16 cellular contexts compared by ENCODE assay signal in the genomic region with DNA sequence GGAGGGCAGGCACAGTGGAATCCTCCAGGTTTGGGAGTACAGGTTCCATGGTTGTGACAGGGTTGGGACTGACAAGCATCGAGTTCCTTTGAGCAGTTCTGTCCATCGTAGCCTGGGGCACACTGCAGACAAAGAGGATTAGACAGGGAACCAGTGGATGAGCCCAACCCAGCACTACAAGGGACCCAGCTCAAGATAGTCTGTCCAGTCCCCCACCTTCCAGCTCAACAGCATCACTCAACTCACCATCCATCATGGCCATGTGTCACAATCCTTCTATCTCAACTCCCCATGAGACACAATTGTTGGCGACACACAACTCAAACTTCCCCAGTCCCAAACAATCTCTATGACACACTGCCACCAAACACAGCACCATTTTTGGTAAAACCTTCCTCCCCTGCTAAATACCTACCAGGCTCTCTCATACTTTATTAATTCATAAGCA. TPM values are rescaled to one million over a fixed set of nuclear protein-coding genes. Genes with fewer than 3 reads are reported as not detected.
A peak's percentile ranks its signal among the peaks of the same experiment; 100 is the strongest.
DNase-seq lines count a peak whose midpoint lies in the region; ATAC-seq, FAIRE-seq and TF ChIP-seq lines count a peak whose summit lies in the region.
"Had no signal": no experiment of that assay in that cellular context is flagged by ENCODE, and none has a peak within 500 bp of the region (broad histone marks: within the 10 kb centered on the region; RNA-seq: fewer than 3 reads in every experiment).

No MANE protein-coding gene starts in this region.

- no peaks in the 10 kb centered on the region for H3K9me3 ChIP-seq in HEK293 (ENCODE audit: control insufficient read depth, insufficient read depth, low read depth, low read length)
- no peaks in the 10 kb centered on the region for H3K9me3 ChIP-seq in K562 (replicated peaks; ENCODE audit: control insufficient read depth, insufficient read depth, low read depth, low read length)
- H3K9me3 ChIP-seq in neural progenitor cell (ENCODE audit: low read depth): no peaks in the 10 kb centered on the region
- H3K9me3 ChIP-seq: HAP-1 had no signal

- no peaks in the 10 kb centered on the region for H3K4me1 Mint-ChIP-seq in CD14-positive monocyte
- peaks cover 37% of the 10 kb centered on the region for H3K4me1 Mint-ChIP-seq in neural progenitor cell
- H3K4me1 Mint-ChIP-seq: CD4-positive, alpha-beta memory T cell had no signal

- H3K4me1 ChIP-seq in HEK293 (ENCODE audit: control insufficient read depth, insufficient read depth, low read length) (peaks cover 6% of the 10 kb centered on the region; the same call in 1 of the 2 replicates), K562 (replicated peaks in 1 of 2; ENCODE audit: control insufficient read depth in 2 of 2, insufficient read depth in 2 of 2, low read length in 2 of 2) (peaks cover 3 to 14% of the 10 kb centered on the region in 2 experiments; a peak in 3 of 5 replicates), neural progenitor cell (peaks cover 13% of the 10 kb centered on the region)
- H3K4me1 ChIP-seq: HAP-1 had no signal

- peak overlapping the region in 1 of 2 experiments; percentile 37; a peak in 2 of 4 replicates for H3K9ac ChIP-seq in K562 (ENCODE audit: insufficient read depth in 1 of 2, low read depth in 2 of 2, low read length in 2 of 2)
- H3K9ac ChIP-seq in neural progenitor cell: no peak overlapping the region

- H4K20me1 ChIP-seq in K562 (replicated peaks; ENCODE audit: control insufficient read depth, insufficient read depth, low read length): no peaks in the 10 kb centered on the region
- H4K20me1 ChIP-seq in neural progenitor cell (ENCODE audit: low read depth): no peaks in the 10 kb centered on the region

- TF ChIP-seq POLR2A in K562 (conservative IDR thresholded peaks at IDR 0.05): no peak

- H3K27me3 Mint-ChIP-seq in CD14-positive monocyte (ENCODE audit: low read depth in 3 of 3) (peaks cover 8 to 22% (median 16%) of the 10 kb centered on the region in 3 donors), neural progenitor cell (ENCODE audit: insufficient read depth, low read depth) (peaks cover 14% of the 10 kb centered on the region)

- 2% methylated on average over 3 of the region's 3 CpGs for WGBS in K562 (ENCODE audit: insufficient coverage, low coverage, missing lambda C conversion rate)

- H3K79me2 ChIP-seq in K562 (ENCODE audit: control insufficient read depth, insufficient read depth, low read length): no peaks in the 10 kb centered on the region
- no peaks in the 10 kb centered on the region for H3K79me2 ChIP-seq in neural progenitor cell (ENCODE audit: low read depth)

- peak; percentile 28 for DNase-seq in CD14-positive monocyte (ENCODE audit: low spot score)
- no peak for DNase-seq in K562 (ENCODE audit: extremely low read depth in 1 of 4, low spot score in 3 of 4)
- DNase-seq in neural progenitor cell (ENCODE audit: low spot score): no peak
- no peak for DNase-seq in activated CD8-positive, alpha-beta memory T cell treated with anti-CD3 and anti-CD28 coated beads, Interleukin-2, amount 50 U/mL, for 48 hours
- no peak for DNase-seq in GM20000 (ENCODE audit: low spot score)
- DNase-seq: C1 segment of cervical spinal cord; CD4-positive, alpha-beta memory T cell; GOT3; HFFc6 had no signal

- peak; percentile 23; the same call in 2 of the 3 replicates for ATAC-seq in K562
- ATAC-seq in HG03354 (IDR thresholded peaks at IDR 0.05; ENCODE audit: poor library complexity, severe bottlenecking, unreplicated experiment): no peak

- H3K9me1 ChIP-seq in K562 (ENCODE audit: control insufficient read depth, insufficient read depth, low read length): no peaks in the 10 kb centered on the region

- H3K9me3 Mint-ChIP-seq in CD14-positive monocyte: peaks cover 0 to 6% (median 0%) of the 10 kb centered on the region in 7 donors
- peaks cover 8% of the 10 kb centered on the region for H3K9me3 Mint-ChIP-seq in neural progenitor cell
- H3K9me3 Mint-ChIP-seq: CD4-positive, alpha-beta memory T cell had no signal

- POLR2A ChIA-PET in HEK293 (lab: Yijun Ruan, JAX) (interaction anchor here (2.4 kb wide), 1 partner anchor 9 kb away, joined by 11 read pairs; no protein-coding TSS in a partner anchor), K562 (lab: Yijun Ruan, JAX) (interaction anchor here (0.5 to 1.9 kb wide), 4 partner anchors 9 to 616 kb away, joined by 3 to 9 read pairs (median 4); partner anchors contain the start of gene ATF6B)

- no peak overlapping the region for H3K4me3 Mint-ChIP-seq in CD14-positive monocyte
- H3K4me3 Mint-ChIP-seq in neural progenitor cell: peak overlapping the region; percentile 28
- H3K4me3 Mint-ChIP-seq: B cell; CD4-positive, alpha-beta memory T cell; HFFc6 had no signal

- no peak overlapping the region for H3K4me2 ChIP-seq in K562 (ENCODE audit: insufficient read depth, low read length)
- no peak overlapping the region for H3K4me2 ChIP-seq in neural progenitor cell

- intact Hi-C loops in CD14-positive monocyte (cut with micrococcal nuclease): no loop called here
- intact Hi-C loops in K562 (cut with micrococcal nuclease): no loop called here

- H3K27me3 ChIP-seq in K562 (ENCODE audit: control insufficient read depth in 2 of 2, insufficient read depth in 2 of 2, low read length in 2 of 2) (peaks cover 10 to 12% of the 10 kb centered on the region in 2 experiments; a peak in 4 of 5 replicates), neural progenitor cell (peaks cover 5% of the 10 kb centered on the region)

- no peak overlapping the region for H3K27ac Mint-ChIP-seq in CD14-positive monocyte
- peak overlapping the region; percentile 42 for H3K27ac Mint-ChIP-seq in neural progenitor cell
- H3K27ac Mint-ChIP-seq: B cell, HFFc6 had no signal

- no peaks in the 10 kb centered on the region for H3K36me3 ChIP-seq in HEK293 (ENCODE audit: control insufficient read depth in 2 of 2, insufficient read depth in 1 of 2, low read length in 2 of 2)
- H3K36me3 ChIP-seq in K562 (ENCODE audit: control insufficient read depth, insufficient read depth, low read length): no peaks in the 10 kb centered on the region
- no peaks in the 10 kb centered on the region for H3K36me3 ChIP-seq in neural progenitor cell
- H3K36me3 ChIP-seq: HAP-1 had no signal

- in situ Hi-C loops in K562 (cut with MboI): no loop called here

- peak; percentile 42 for FAIRE-seq in K562 (lab: Jason Lieb, UNC)
- FAIRE-seq: A204.1, G401.6, GM12892 had no signal

- H3K36me3 Mint-ChIP-seq in CD14-positive monocyte: no peaks in the 10 kb centered on the region
- H3K36me3 Mint-ChIP-seq in neural progenitor cell: no peaks in the 10 kb centered on the region

- H3K27ac ChIP-seq in HEK293 (ENCODE audit: extremely low read depth, low read depth, low read length): no peak overlapping the region
- no peak overlapping the region for H3K27ac ChIP-seq in K562 (ENCODE audit: extremely low read depth, low read depth, low read length)
- no peak overlapping the region for H3K27ac ChIP-seq in neural progenitor cell

- H3K4me3 ChIP-seq in HEK293 (ENCODE audit: low read depth, low read length) (no peak overlapping the region), K562 (no peak overlapping the region), neural progenitor cell (no peak overlapping the region)
- H3K4me3 ChIP-seq: HAP-1 had no signal

- no peak for TF ChIP-seq EP300 in K562 (IDR thresholded peaks at IDR 0.05; ENCODE audit: low read length)

- CTCF ChIA-PET in HEK293 (lab: Yijun Ruan, JAX): interaction anchor here (0.6 to 1.9 kb wide), 5 partner anchors 9 to 605 kb away, joined by 3 to 9 read pairs (median 3); no protein-coding TSS in a partner anchor
- CTCF ChIA-PET in K562 (lab: Yijun Ruan, JAX; ENCODE audit: low intra/inter-chr PET ratio): no interaction called here

- TF ChIP-seq RAD21 in K562 (CRISPR knock-in tag; conservative IDR thresholded peaks at IDR 0.05 in 1 of 2, IDR thresholded peaks at IDR 0.05 in 1 of 2): no peak

- H3F3A ChIP-seq in neural progenitor cell (ENCODE audit: low read depth): no peaks in the 10 kb centered on the region

- TF ChIP-seq CTCF in CD14-positive monocyte (IDR thresholded peaks at IDR 0.05): no peak
- TF ChIP-seq CTCF in HEK293 (tag by site-specific recombination; IDR thresholded peaks at IDR 0.05): no peak
- TF ChIP-seq CTCF in K562 (IDR thresholded peaks at IDR 0.05 in 2 of 3, conservative IDR thresholded peaks at IDR 0.05 in 1 of 3; ENCODE audit: insufficient read depth in 2 of 3, low read depth in 1 of 3, low read length in 3 of 3): no peak
- TF ChIP-seq CTCF in neural progenitor cell (IDR thresholded peaks at IDR 0.05): no peak
- TF ChIP-seq CTCF in GM20000 (IDR thresholded peaks at IDR 0.05; ENCODE audit: extremely low read depth, missing control alignments): no peak

- BruUV-seq in K562 (replicated peaks; lab: Mats Ljungman, UMichigan): no TSS peak

- no peak overlapping the region for H2AFZ ChIP-seq in K562 (ENCODE audit: low read depth, low read length)
- no peak overlapping the region for H2AFZ ChIP-seq in neural progenitor cell (replicated peaks)

RNA-seq across cellular contexts. Expression of gene GPSM3, which starts 11.8 kb away (rescaled TPM):
- 100 to 1,000 TPM in 1 of 2 donors, 10 to 100 TPM in 1; 86.1 to 101 TPM for polyA plus RNA-seq in CD14-positive monocyte
- 11.8 and 26.5 TPM in 2 replicates for total RNA-seq in K562 (2011; cell fraction: chromatin; rRNA removed; ENCODE audit: low replicate concordance)
- total RNA-seq in K562 (2011; cell fraction: nucleolus; rRNA removed): 15.2 and 18.8 TPM in 2 replicates
- total RNA-seq in K562 (2011; cell fraction: nucleoplasm; rRNA removed): 22.7 and 30.8 TPM in 2 replicates
- total RNA-seq in K562 (2014; rRNA removed): 40.5 and 45.0 TPM in 2 replicates
- total RNA-seq in K562 (2014; rRNA removed; fragmentation: Illumina TruSeq; extraction: Trizol): 13.5 and 14.0 TPM in 2 replicates
- 22.3 and 22.4 TPM in 2 replicates for total RNA-seq in K562 (2015; rRNA removed; fragmentation: Illumina TruSeq; extraction: Trizol)
- total RNA-seq in K562 (2021): 37.3 and 42.6 TPM in 2 replicates
- 24.4 and 51.8 TPM in 2 replicates for polyA plus RNA-seq in K562 (2011; rRNA removed)
- polyA plus RNA-seq in K562 (2011; cell fraction: cytosol; rRNA removed): 44.6 and 52.4 TPM in 2 replicates
- polyA plus RNA-seq in K562 (2011; cell fraction: nucleus; rRNA removed): 32.8 and 42.4 TPM in 2 replicates
- 34.2 and 146 TPM in 2 replicates for polyA plus RNA-seq in K562 (2012)
- 39.6 and 46.5 TPM in 2 replicates for polyA plus RNA-seq in K562 (2014; fragmentation: Illumina TruSeq; extraction: Trizol)
- 1 to 10 TPM; 5.3 to 5.7 TPM for polyA plus RNA-seq in K562 (2014; fragmentation: Nextera tagmentation; extraction: Ambion mirVana)
- 32.2 and 35.1 TPM in 2 replicates for polyA plus RNA-seq in K562 (2014; rRNA removed)
- polyA minus RNA-seq in K562 (2011; rRNA and poly(A)+ RNA removed): 8.6 and 11.3 TPM in 2 replicates
- polyA minus RNA-seq in K562 (2011; cell fraction: cytosol; rRNA and poly(A)+ RNA removed): 17.9 and 19.4 TPM in 2 replicates
- 4.0 and 7.3 TPM in 2 replicates for polyA minus RNA-seq in K562 (2011; cell fraction: nucleus; rRNA and poly(A)+ RNA removed)
- total RNA-seq in neural progenitor cell (ENCODE audit: low replicate concordance): 3.4 and 4.5 TPM in 2 replicates

RNA-seq across cellular contexts. Expression of gene PBX2, which starts 14.3 kb away (rescaled TPM):
- polyA plus RNA-seq in CD14-positive monocyte (1 to 10 TPM; 1.9 to 4.0 TPM), K562 (2011; rRNA removed) (123 and 127 TPM in 2 replicates), K562 (2014; fragmentation: Illumina TruSeq; extraction: Trizol) (108 and 119 TPM in 2 replicates), K562 (2014; fragmentation: Nextera tagmentation; extraction: Ambion mirVana) (1 to 10 TPM; 1.9 to 2.8 TPM), K562 (2014; rRNA removed) (117 and 134 TPM in 2 replicates)
- 227 and 442 TPM in 2 replicates for total RNA-seq in K562 (2011; cell fraction: chromatin; rRNA removed; ENCODE audit: low replicate concordance)
- total RNA-seq in K562 (2011; cell fraction: nucleolus; rRNA removed): 178 and 203 TPM in 2 replicates
- total RNA-seq in K562 (2011; cell fraction: nucleoplasm; rRNA removed): 185 and 217 TPM in 2 replicates
- total RNA-seq in K562 (2014; rRNA removed) (55.6 and 63.8 TPM in 2 replicates), K562 (2014; rRNA removed; fragmentation: Illumina TruSeq; extraction: Trizol) (44.0 and 45.1 TPM in 2 replicates), K562 (2015; rRNA removed; fragmentation: Illumina TruSeq; extraction: Trizol) (60.0 and 62.5 TPM in 2 replicates), K562 (2021) (106 and 126 TPM in 2 replicates), neural progenitor cell (ENCODE audit: low replicate concordance) (53.3 and 114 TPM in 2 replicates)
- 105 and 142 TPM in 2 replicates for polyA plus RNA-seq in K562 (2011; cell fraction: cytosol; rRNA removed)
- 340 and 411 TPM in 2 replicates for polyA plus RNA-seq in K562 (2011; cell fraction: nucleus; rRNA removed)
- polyA plus RNA-seq in K562 (2012): 110 and 127 TPM in 2 replicates
- 55.9 and 77.0 TPM in 2 replicates for polyA minus RNA-seq in K562 (2011; rRNA and poly(A)+ RNA removed)
- 46.1 and 60.9 TPM in 2 replicates for polyA minus RNA-seq in K562 (2011; cell fraction: cytosol; rRNA and poly(A)+ RNA removed)
- 68.7 and 70.2 TPM in 2 replicates for polyA minus RNA-seq in K562 (2011; cell fraction: nucleus; rRNA and poly(A)+ RNA removed)

RNA-seq across cellular contexts. Expression of gene NOTCH4, which starts 19.6 kb away (rescaled TPM):
- polyA plus RNA-seq in CD14-positive monocyte: 1 to 10 TPM; 5.2 to 8.1 TPM
- 3.1 and 5.8 TPM in 2 replicates for total RNA-seq in K562 (2011; cell fraction: chromatin; rRNA removed; ENCODE audit: low replicate concordance)
- total RNA-seq in K562 (2011; cell fraction: nucleolus; rRNA removed): 4.2 TPM in 2 replicates
- total RNA-seq in K562 (2011; cell fraction: nucleoplasm; rRNA removed): 4.0 and 6.0 TPM in 2 replicates
- total RNA-seq in K562 (2014; rRNA removed): 2.7 and 3.5 TPM in 2 replicates
- 0.95 and 1.4 TPM in 2 replicates for total RNA-seq in K562 (2014; rRNA removed; fragmentation: Illumina TruSeq; extraction: Trizol)
- 1.7 and 1.9 TPM in 2 replicates for total RNA-seq in K562 (2015; rRNA removed; fragmentation: Illumina TruSeq; extraction: Trizol)
- total RNA-seq in K562 (2021): 2.7 and 3.4 TPM in 2 replicates
- polyA plus RNA-seq in K562 (2011; rRNA removed): 1.1 and 2.0 TPM in 2 replicates
- 1.5 and 1.6 TPM in 2 replicates for polyA plus RNA-seq in K562 (2011; cell fraction: cytosol; rRNA removed)
- polyA plus RNA-seq in K562 (2011; cell fraction: nucleus; rRNA removed): 1.7 and 3.0 TPM in 2 replicates
- polyA plus RNA-seq in K562 (2012): 1.4 and 2.2 TPM in 2 replicates
- 1.3 and 1.4 TPM in 2 replicates for polyA plus RNA-seq in K562 (2014; fragmentation: Illumina TruSeq; extraction: Trizol)
- under 1 TPM; 0.24 to 0.50 TPM for polyA plus RNA-seq in K562 (2014; fragmentation: Nextera tagmentation; extraction: Ambion mirVana)
- 2.6 and 4.3 TPM in 2 replicates for polyA plus RNA-seq in K562 (2014; rRNA removed)
- 1.2 and 1.6 TPM in 2 replicates for polyA minus RNA-seq in K562 (2011; rRNA and poly(A)+ RNA removed)
- polyA minus RNA-seq in K562 (2011; cell fraction: cytosol; rRNA and poly(A)+ RNA removed): not detected in 2 replicates
- 2.7 and 3.2 TPM in 2 replicates for polyA minus RNA-seq in K562 (2011; cell fraction: nucleus; rRNA and poly(A)+ RNA removed)
- 3.2 and 4.5 TPM in 2 replicates for total RNA-seq in neural progenitor cell (ENCODE audit: low replicate concordance)

RNA-seq across cellular contexts. Expression of gene AGER, which starts 20.2 kb away (rescaled TPM):
- polyA plus RNA-seq in CD14-positive monocyte (under 1 TPM in 1 of 2 donors, not detected in 1; 0.60 TPM), K562 (2011; rRNA removed) (4.1 and 7.9 TPM in 2 replicates), K562 (2014; fragmentation: Illumina TruSeq; extraction: Trizol) (5.8 and 8.2 TPM in 2 replicates), K562 (2014; fragmentation: Nextera tagmentation; extraction: Ambion mirVana) (1 to 10 TPM; 1.2 to 1.8 TPM), K562 (2014; rRNA removed) (10.9 and 11.1 TPM in 2 replicates)
- total RNA-seq in K562 (2011; cell fraction: chromatin; rRNA removed; ENCODE audit: low replicate concordance): 28.3 and 66.0 TPM in 2 replicates
- total RNA-seq in K562 (2011; cell fraction: nucleolus; rRNA removed): 35.5 and 36.5 TPM in 2 replicates
- total RNA-seq in K562 (2011; cell fraction: nucleoplasm; rRNA removed): 27.8 and 29.8 TPM in 2 replicates
- total RNA-seq in K562 (2014; rRNA removed) (5.3 and 6.2 TPM in 2 replicates), K562 (2014; rRNA removed; fragmentation: Illumina TruSeq; extraction: Trizol) (2.0 and 2.2 TPM in 2 replicates), K562 (2015; rRNA removed; fragmentation: Illumina TruSeq; extraction: Trizol) (3.0 and 3.6 TPM in 2 replicates), K562 (2021) (7.8 and 11.5 TPM in 2 replicates), neural progenitor cell (ENCODE audit: low replicate concordance) (1.1 and 1.4 TPM in 2 replicates)
- 2.4 and 3.1 TPM in 2 replicates for polyA plus RNA-seq in K562 (2011; cell fraction: cytosol; rRNA removed)
- polyA plus RNA-seq in K562 (2011; cell fraction: nucleus; rRNA removed): 75.1 and 86.2 TPM in 2 replicates
- 11.6 and 18.0 TPM in 2 replicates for polyA plus RNA-seq in K562 (2012)
- 0.78 and 0.81 TPM in 2 replicates for polyA minus RNA-seq in K562 (2011; rRNA and poly(A)+ RNA removed)
- polyA minus RNA-seq in K562 (2011; cell fraction: cytosol; rRNA and poly(A)+ RNA removed): not detected in 2 replicates
- 5.3 and 7.3 TPM in 2 replicates for polyA minus RNA-seq in K562 (2011; cell fraction: nucleus; rRNA and poly(A)+ RNA removed)

RNA-seq across cellular contexts. Expression of gene RNF5, which starts 26.1 kb away (rescaled TPM):
- polyA plus RNA-seq in CD14-positive monocyte (100 to 1,000 TPM in 1 of 2 donors, 10 to 100 TPM in 1; 83.5 to 108 TPM), K562 (2011; rRNA removed) (161 and 163 TPM in 2 replicates), K562 (2014; fragmentation: Illumina TruSeq; extraction: Trizol) (227 and 245 TPM in 2 replicates), K562 (2014; fragmentation: Nextera tagmentation; extraction: Ambion mirVana) (10 to 100 TPM; 62.2 to 95.5 TPM), K562 (2014; rRNA removed) (207 and 223 TPM in 2 replicates)
- total RNA-seq in K562 (2011; cell fraction: chromatin; rRNA removed; ENCODE audit: low replicate concordance): 19.1 and 20.3 TPM in 2 replicates
- total RNA-seq in K562 (2011; cell fraction: nucleolus; rRNA removed): 21.5 and 22.6 TPM in 2 replicates
- total RNA-seq in K562 (2011; cell fraction: nucleoplasm; rRNA removed): 36.4 and 49.9 TPM in 2 replicates
- total RNA-seq in K562 (2014; rRNA removed) (129 and 156 TPM in 2 replicates), K562 (2014; rRNA removed; fragmentation: Illumina TruSeq; extraction: Trizol) (123 and 128 TPM in 2 replicates), K562 (2015; rRNA removed; fragmentation: Illumina TruSeq; extraction: Trizol) (99.1 and 110 TPM in 2 replicates), K562 (2021) (149 and 154 TPM in 2 replicates), neural progenitor cell (ENCODE audit: low replicate concordance) (129 and 169 TPM in 2 replicates)
- polyA plus RNA-seq in K562 (2011; cell fraction: cytosol; rRNA removed): 240 and 251 TPM in 2 replicates
- polyA plus RNA-seq in K562 (2011; cell fraction: nucleus; rRNA removed): 54.9 and 71.1 TPM in 2 replicates
- polyA plus RNA-seq in K562 (2012): 213 and 399 TPM in 2 replicates
- 48.7 TPM in 2 replicates for polyA minus RNA-seq in K562 (2011; rRNA and poly(A)+ RNA removed)
- polyA minus RNA-seq in K562 (2011; cell fraction: cytosol; rRNA and poly(A)+ RNA removed): 29.3 and 40.5 TPM in 2 replicates
- 9.3 and 18.2 TPM in 2 replicates for polyA minus RNA-seq in K562 (2011; cell fraction: nucleus; rRNA and poly(A)+ RNA removed)
